Comparison of ENCODE assay signal across 12 cellular contexts in genomic region chr4:150578745-150579470, GRCh38. TPM values are rescaled to one million over a fixed set of nuclear protein-coding genes. Genes with fewer than 3 reads are reported as not detected.
DNase-seq lines count a peak whose midpoint lies in the region; ATAC-seq, FAIRE-seq and TF ChIP-seq lines count a peak whose summit lies in the region.
"Had no signal": no experiment of that assay in that cellular context is flagged by ENCODE, and none has a peak within 500 bp of the region (broad histone marks: within the 10 kb centered on the region; RNA-seq: fewer than 3 reads in every experiment).

No MANE protein-coding gene starts in this region.

- peak overlapping the region; percentile 28 for H2AFZ ChIP-seq in hepatocyte

- TF ChIP-seq POLR2A in Peyer's patch (IDR thresholded peaks at IDR 0.05): no peak

- peak overlapping the region in 3 of 4 donors; percentile 30 to 47 (median 46) for H3K4me3 ChIP-seq in Peyer's patch
- peak overlapping the region; percentile 13 for H3K4me3 ChIP-seq in hepatocyte
- H3K4me3 ChIP-seq in retinal pigment epithelial cell (ENCODE audit: low read length): peak overlapping the region; percentile 89
- H3K4me3 ChIP-seq: K562, skin epidermis had no signal

- TF ChIP-seq CTCF in Peyer's patch (IDR thresholded peaks at IDR 0.05) (no peak), hepatocyte (IDR thresholded peaks at IDR 0.05; ENCODE audit: poor library complexity) (no peak), retinal pigment epithelial cell (conservative IDR thresholded peaks at IDR 0.05; ENCODE audit: low read depth, low read length) (no peak)

- intact Hi-C loops in posterior vena cava (cut with DNase I): no loop called here

- H3K36me3 ChIP-seq in Peyer's patch (peaks cover 0 to 16% (median 0%) of the 10 kb centered on the region in 3 donors), hepatocyte (replicated peaks; ENCODE audit: insufficient read depth, low read depth) (no peaks in the 10 kb centered on the region)

- H3K4me1 ChIP-seq in Peyer's patch: no peaks in the 10 kb centered on the region
- H3K4me1 ChIP-seq in hepatocyte (ENCODE audit: insufficient read depth): peaks cover 5% of the 10 kb centered on the region

- H3K79me2 ChIP-seq in hepatocyte: no peaks in the 10 kb centered on the region

- FAIRE-seq in RCC 7860 (lab: Jason Lieb, UNC): no peak
- FAIRE-seq: K562 had no signal

- ATAC-seq in T-helper 17 cell: no peak
- ATAC-seq: K562 had no signal

- peaks cover 3% of the 10 kb centered on the region for H3K4me1 Mint-ChIP-seq in T-helper 17 cell

- peaks cover 11% of the 10 kb centered on the region for H4K20me1 ChIP-seq in hepatocyte (ENCODE audit: insufficient read depth, poor library complexity, severe bottlenecking)

- no peak overlapping the region for H3K27ac Mint-ChIP-seq in T-helper 17 cell

- H3K9me2 ChIP-seq in hepatocyte (replicated peaks; ENCODE audit: insufficient read depth): no peaks in the 10 kb centered on the region

- no peaks in the 10 kb centered on the region for H3K9me3 ChIP-seq in Peyer's patch
- no peaks in the 10 kb centered on the region for H3K9me3 ChIP-seq in hepatocyte (ENCODE audit: low read depth)
- no peaks in the 10 kb centered on the region for H3K9me3 ChIP-seq in T-helper 17 cell (ENCODE audit: control insufficient read depth, low read length, poor library complexity, severe bottlenecking)

- H3K4me3 Mint-ChIP-seq in T-helper 17 cell: no peak overlapping the region

- H3K36me3 Mint-ChIP-seq in T-helper 17 cell (ENCODE audit: low read depth): peaks cover 9% of the 10 kb centered on the region

- H3K27me3 Mint-ChIP-seq in T-helper 17 cell: no peaks in the 10 kb centered on the region

- 27% methylated on average over 11 of the region's 11 CpGs for WGBS in hepatocyte (ENCODE audit: low lambda C conversion rate, missing lambda C conversion rate)

- H3K4me2 ChIP-seq in hepatocyte: peak overlapping the region; percentile 86

- DNase-seq in HCEC 1CT (peak; percentile 53), Peyer's patch (no peak), hepatocyte (ENCODE audit: low spot score) (peak; percentile 24), retinal pigment epithelial cell (ENCODE audit: low read depth) (no peak), T-helper 17 cell (no peak), RCC 7860 (ENCODE audit: low spot score) (no peak), posterior vena cava (ENCODE audit: low spot score) (no peak)
- DNase-seq in activated effector memory CD4-positive, alpha-beta T cell treated with anti-CD3 and anti-CD28 coated beads, Interleukin-2, amount 50 U/mL, for 16 hours: no peak
- DNase-seq: activated CD8-positive, alpha-beta memory T cell treated with anti-CD3 and anti-CD28 coated beads, Interleukin-2, amount 50 U/mL, for 48 hours; GOT3 had no signal

- H3K27me3 ChIP-seq in Peyer's patch (no peaks in the 10 kb centered on the region), hepatocyte (peaks cover 48% of the 10 kb centered on the region)

- H3K27ac ChIP-seq in Peyer's patch (peak overlapping the region; percentile 62 to 86 (median 74)), hepatocyte (no peak overlapping the region)
- H3K27ac ChIP-seq: skin epidermis had no signal

RNA-seq across cellular contexts. Expression of gene MAB21L2, which starts 3.0 kb away (rescaled TPM):
- 10 to 100 TPM in 3 of 4 donors, 1 to 10 TPM in 1; 3.9 to 55.3 (median 18.7) TPM for total RNA-seq in Peyer's patch
- 3.0 and 6.4 TPM in 2 replicates for total RNA-seq in hepatocyte
- polyA plus RNA-seq in hepatocyte: 4.9 and 6.3 TPM in 2 replicates
- not detected for total RNA-seq in T-helper 17 cell
- total RNA-seq in posterior vena cava: under 1 TPM in 1 of 2 donors, not detected in 1; 0.10 TPM
- total RNA-seq: K562 had no signal
- polyA plus RNA-seq: K562 had no signal

Comparison
In these comparisons a context has a peak if more than half of its experiments do, and no peak if none do; other contexts are left out.
1. DNase-seq: peak in HCEC 1CT (single experiment) and hepatocyte (single experiment); none in Peyer's patch (0 of 3), retinal pigment epithelial cell (single experiment), T-helper 17 cell (0 of 3), RCC 7860 (single experiment), posterior vena cava (single experiment) and activated effector memory CD4-positive, alpha-beta T cell treated with anti-CD3 and anti-CD28 coated beads, Interleukin-2, amount 50 U/mL, for 16 hours (single experiment).
2. H3K4me3 ChIP-seq: peak in every context shown above with its lines; median percentile 89 in retinal pigment epithelial cell; 46 in Peyer's patch; 13 in hepatocyte.